8 cellular contexts compared by ENCODE assay signal in genomic region chr17:28041068-28041843, GRCh38. TPM values are rescaled to one million over a fixed set of nuclear protein-coding genes. Genes with fewer than 3 reads are reported as not detected.
DNase-seq lines count a peak whose midpoint lies in the region; ATAC-seq and TF ChIP-seq lines count a peak whose summit lies in the region.

No MANE protein-coding gene starts in this region.

- no peak overlapping the region for H2BK15ac ChIP-seq in mesendoderm (replicated peaks; ENCODE audit: low read depth)

- peak; percentile 87 for ATAC-seq in GM21423 (IDR thresholded peaks at IDR 0.05; ENCODE audit: unreplicated experiment)

- H3K9ac ChIP-seq in HUES48 (ENCODE audit: low read depth, low read length) (no peak overlapping the region), NT2/D1 (ENCODE audit: insufficient read length, low read depth) (no peak overlapping the region), endodermal cell (ENCODE audit: extremely low read depth, low read length, poor library complexity, severe bottlenecking) (no peak overlapping the region), mesendoderm (ENCODE audit: low read length) (peak overlapping the region; percentile 87)

- DNase-seq in Calu3 = peak; percentile 99
- peak; percentile 96 for DNase-seq in NT2/D1 (ENCODE audit: low read depth, low spot score)
- peak; percentile 98 for DNase-seq in activated CD8-positive, alpha-beta memory T cell treated with anti-CD3 and anti-CD28 coated beads, Interleukin-2, amount 50 U/mL, for 24 hours (ENCODE audit: extremely low read depth)
- DNase-seq in endodermal cell = peak; percentile 100
- peak; percentile 100 for DNase-seq in mesendoderm
- peak; percentile 97 for DNase-seq in stimulated activated CD8-positive, alpha-beta memory T cell treated with anti-CD3 and anti-CD28 coated beads, Interleukin-15, amount 100 ng/mL, for 1 hour (ENCODE audit: low read depth)

- no peak overlapping the region for H2BK120ac ChIP-seq in mesendoderm (ENCODE audit: low read depth, low read length)

- H3K4me1 Mint-ChIP-seq in Calu3 (ENCODE audit: low read depth, unreplicated experiment) (peaks cover 26% of the 10 kb centered on the region), endodermal cell (peaks cover 37% of the 10 kb centered on the region)

- H3K27ac Mint-ChIP-seq in Calu3 (ENCODE audit: unreplicated experiment) (peak overlapping the region; percentile 98), endodermal cell (no peak overlapping the region)

- H3K36me3 ChIP-seq in HUES48 (ENCODE audit: control insufficient read depth, insufficient read depth, low read length) (peaks cover 11% of the 10 kb centered on the region; the same call in 1 of the 2 replicates), NT2/D1 (ENCODE audit: insufficient read depth, insufficient read length, low read length) (peaks cover 19% of the 10 kb centered on the region), endodermal cell (ENCODE audit: control insufficient read depth, insufficient read depth, low read length) (no peaks in the 10 kb centered on the region), mesendoderm (ENCODE audit: control insufficient read depth, insufficient read depth, low read length) (no peaks in the 10 kb centered on the region)

- no peaks in the 10 kb centered on the region for H3K9me3 ChIP-seq in HUES48 (ENCODE audit: control insufficient read depth, insufficient read depth, low read length)
- no peaks in the 10 kb centered on the region for H3K9me3 ChIP-seq in NT2/D1 (ENCODE audit: insufficient read depth, low read length)
- H3K9me3 ChIP-seq in endodermal cell (ENCODE audit: control insufficient read depth, low read length) = no peaks in the 10 kb centered on the region

- no TSS peak for BruUV-seq in Calu3 (replicated peaks; lab: Mats Ljungman, UMichigan)

- H3K27me3 Mint-ChIP-seq in Calu3 (ENCODE audit: unreplicated experiment) (peaks cover 13% of the 10 kb centered on the region), endodermal cell (ENCODE audit: insufficient read depth) (no peaks in the 10 kb centered on the region)

- CTCF ChIA-PET in Calu3 (lab: Charles Lee) = interaction anchor here (0.6 to 1.3 kb wide), 8 partner anchors 13 to 379 kb away, joined by 3 to 7 read pairs (median 6); partner anchors contain the start of gene LYRM9

- peak overlapping the region; percentile 63 for H3K4ac ChIP-seq in mesendoderm (ENCODE audit: low read depth, low read length)

- intact Hi-C loops in Calu3 (cut with micrococcal nuclease; ENCODE audit: unreplicated experiment) = loop anchor here (5.0 kb wide), 1 partner anchor 49 kb away; no protein-coding TSS in a partner anchor

- H3K27ac ChIP-seq in HUES48 (ENCODE audit: low read depth, low read length) = peak overlapping the region; percentile 43
- H3K27ac ChIP-seq in endodermal cell (ENCODE audit: low read depth, low read length) = no peak overlapping the region
- H3K27ac ChIP-seq in mesendoderm (ENCODE audit: low read depth, low read length) = peak overlapping the region; percentile 78

- H4K8ac ChIP-seq in mesendoderm (ENCODE audit: low read depth, low read length) = no peak overlapping the region

- H3K4me3 ChIP-seq in HUES48 (ENCODE audit: low read depth, low read length) (peak overlapping the region; percentile 77), NT2/D1 (ENCODE audit: insufficient read length, low read depth) (peak overlapping the region; percentile 55), endodermal cell (ENCODE audit: low read length) (peak overlapping the region; percentile 71), mesendoderm (ENCODE audit: low read length) (no peak overlapping the region)

- H3K36me3 Mint-ChIP-seq in Calu3 (ENCODE audit: insufficient read depth, unreplicated experiment) = peaks cover 25% of the 10 kb centered on the region
- peaks cover 14% of the 10 kb centered on the region for H3K36me3 Mint-ChIP-seq in endodermal cell (ENCODE audit: low read depth)

- H2BK5ac ChIP-seq in mesendoderm (ENCODE audit: low read length) = no peak overlapping the region

- H3K9me3 Mint-ChIP-seq in Calu3 (ENCODE audit: low read depth, unreplicated experiment) (no peaks in the 10 kb centered on the region), endodermal cell (peaks cover 8% of the 10 kb centered on the region)

- H3K79me2 ChIP-seq in mesendoderm (ENCODE audit: control insufficient read depth, insufficient read depth, low read length) = peaks cover 30% of the 10 kb centered on the region

- TF ChIP-seq CTCF in Calu3 (IDR thresholded peaks at IDR 0.05; ENCODE audit: unreplicated experiment) (no peak), endodermal cell (conservative IDR thresholded peaks at IDR 0.05) (no peak)

- 0% methylated on average over 3 to 41 of the region's 43 CpGs for WGBS in endodermal cell (ENCODE audit: insufficient coverage in 1 of 2, insufficient read length in 1 of 2), 2 experiments
- no CpG with 5 or more reads among the region's 43 CpGs for WGBS in mesendoderm (ENCODE audit: extremely low coverage, insufficient coverage, low lambda C conversion rate)

- H3K18ac ChIP-seq in mesendoderm (ENCODE audit: low read length) = peak overlapping the region; percentile 81

- H3K4me2 ChIP-seq in mesendoderm (ENCODE audit: low read length) = no peak overlapping the region

- H3K56ac ChIP-seq in mesendoderm (ENCODE audit: low read length) = peak overlapping the region; percentile 86

- H2AK5ac ChIP-seq in mesendoderm (ENCODE audit: low read length) = no peak overlapping the region

- H4K5ac ChIP-seq in mesendoderm (ENCODE audit: low read length) = no peak overlapping the region

- H3K27me3 ChIP-seq in HUES48 (ENCODE audit: control insufficient read depth, insufficient read depth, low read length) (no peaks in the 10 kb centered on the region), NT2/D1 (ENCODE audit: insufficient read depth, insufficient read length) (no peaks in the 10 kb centered on the region), endodermal cell (ENCODE audit: control insufficient read depth, insufficient read depth, low read length, poor library complexity, severe bottlenecking) (no peaks in the 10 kb centered on the region), mesendoderm (ENCODE audit: insufficient read depth, low read length, poor library complexity) (no peaks in the 10 kb centered on the region)

- H3K4me1 ChIP-seq in HUES48 (ENCODE audit: control insufficient read depth, insufficient read depth, low read length) (peaks cover 32% of the 10 kb centered on the region), NT2/D1 (ENCODE audit: insufficient read depth, insufficient read length) (no peaks in the 10 kb centered on the region), endodermal cell (ENCODE audit: control insufficient read depth, insufficient read depth, low read length) (peaks cover 8% of the 10 kb centered on the region), mesendoderm (ENCODE audit: control insufficient read depth, low read depth, low read length) (peaks cover 9% of the 10 kb centered on the region)

- H3K23ac ChIP-seq in mesendoderm (ENCODE audit: low read length) = no peak overlapping the region

- peaks cover 9% of the 10 kb centered on the region for H3K79me1 ChIP-seq in mesendoderm (ENCODE audit: low read length)

- peak overlapping the region; percentile 93 for H3K4me3 Mint-ChIP-seq in Calu3 (ENCODE audit: low read depth, unreplicated experiment)
- H3K4me3 Mint-ChIP-seq in endodermal cell = peak overlapping the region; percentile 87

RNA-seq across cellular contexts. Expression of gene NLK, which starts 1.2 kb away (rescaled TPM):
- total RNA-seq in Calu3 (2022) (20.4 and 22.0 TPM in 2 replicates), endodermal cell (10 to 100 TPM; 49.2 to 50.3 TPM)
- 29.8 TPM for polyA plus RNA-seq in endodermal cell (2013, experiment 1 of 2)
- 26.1 TPM for polyA plus RNA-seq in endodermal cell (2013, experiment 2 of 2)
- polyA plus RNA-seq in mesendoderm (2013, experiment 1 of 2) = 29.4 TPM
- 27.8 TPM for polyA plus RNA-seq in mesendoderm (2013, experiment 2 of 2)
